Comparison of ENCODE assay signal across 1 cellular context in the genomic region with DNA sequence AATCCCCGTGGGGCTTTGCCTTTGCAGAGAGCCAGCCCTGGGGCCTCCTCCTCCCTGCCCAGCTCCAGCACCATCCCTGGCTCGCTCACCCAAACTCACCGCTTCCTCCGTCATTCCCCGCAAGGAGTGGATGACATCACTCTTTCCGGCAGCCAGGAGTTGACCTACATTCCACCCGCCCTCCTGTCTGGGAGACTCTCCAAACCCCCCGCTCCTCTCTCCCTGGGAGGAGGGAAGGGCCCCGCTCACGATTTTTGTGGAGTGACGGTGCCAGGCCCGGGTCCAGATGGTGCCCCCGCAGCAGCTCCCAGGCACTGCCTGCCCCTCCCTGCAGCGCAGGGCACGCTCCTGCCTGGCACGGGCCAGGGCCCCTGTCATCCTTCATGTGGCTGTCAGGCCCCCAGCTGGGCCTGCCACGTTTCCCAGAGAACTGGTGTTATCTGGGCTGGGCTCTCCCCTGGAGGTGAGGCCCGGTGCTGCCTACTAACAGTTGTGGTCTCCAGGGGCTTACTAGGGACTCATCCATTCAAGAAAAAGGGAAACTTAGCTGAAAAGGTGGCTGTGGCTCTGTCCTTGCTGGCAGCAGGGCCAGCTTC.
TF ChIP-seq lines count a peak whose summit lies in the region.

No MANE protein-coding gene starts in this region.

TF ChIP-seq in HEK293, 187 proteins besides CTCF, POLR2A, EP300 and RAD21 (continued from another document and continues in another):
- TF ChIP-seq KLF10 (tag by site-specific recombination; IDR thresholded peaks at IDR 0.05) (peak; percentile 56; the same call in 1 of the 2 replicates), ZNF76 (tag by site-specific recombination; IDR thresholded peaks at IDR 0.05; ENCODE audit: borderline replicate concordance, low read depth) (peak; percentile 47; the same call in 1 of the 2 replicates), ZBTB7A (tag by site-specific recombination; IDR thresholded peaks at IDR 0.05; ENCODE audit: low read depth) (0 out of 2 replicates have a peak, but pooled peaks have one; percentile 40), KLF16 (tag by site-specific recombination; IDR thresholded peaks at IDR 0.05) (peak; percentile 70), ZSCAN4 (tag by site-specific recombination; IDR thresholded peaks at IDR 0.05) (0 out of 2 replicates have a peak, but pooled peaks have one; percentile 48), ZSCAN5A (tag by site-specific recombination; IDR thresholded peaks at IDR 0.05) (no peak), ZNF391 (tag by site-specific recombination; IDR thresholded peaks at IDR 0.05; ENCODE audit: borderline replicate concordance, low read depth) (peak; percentile 64; the same call in 1 of the 2 replicates), SP7 (tag by site-specific recombination; IDR thresholded peaks at IDR 0.05) (peak; percentile 95), KLF7 (tag by site-specific recombination; IDR thresholded peaks at IDR 0.05; ENCODE audit: borderline replicate concordance) (peak; percentile 48; the same call in 1 of the 2 replicates), GLIS1 (tag by site-specific recombination; IDR thresholded peaks at IDR 0.05) (peak; percentile 99), ZNF501 (tag by site-specific recombination; IDR thresholded peaks at IDR 0.05) (no peak), ZNF660 (tag by site-specific recombination; IDR thresholded peaks at IDR 0.05) (peak; percentile 70; the same call in 1 of the 2 replicates), KLF17 (tag by site-specific recombination; IDR thresholded peaks at IDR 0.05) (peak; percentile 95), BCL11A (tag by site-specific recombination; IDR thresholded peaks at IDR 0.05; ENCODE audit: low read depth) (0 out of 2 replicates have a peak, but pooled peaks have one; percentile 61), ZFP37 (tag by site-specific recombination; IDR thresholded peaks at IDR 0.05) (peak; percentile 77; the same call in 1 of the 2 replicates), SCRT2 (tag by site-specific recombination; IDR thresholded peaks at IDR 0.05) (no peak; the same call in 1 of the 2 replicates), ZNF335 (tag by site-specific recombination; conservative IDR thresholded peaks at IDR 0.05) (peak; percentile 97), WT1 (tag by site-specific recombination; IDR thresholded peaks at IDR 0.05) (peak; percentile 90), ZEB2 (tag by site-specific recombination; IDR thresholded peaks at IDR 0.05) (peak; percentile 95), EGR2 (tag by site-specific recombination; IDR thresholded peaks at IDR 0.05; ENCODE audit: low read depth) (peak; percentile 69), PRDM6 (tag by site-specific recombination; IDR thresholded peaks at IDR 0.05) (no peak), ZIC2 (tag by site-specific recombination; IDR thresholded peaks at IDR 0.05) (peak; percentile 99), ZNF10 (tag by site-specific recombination; IDR thresholded peaks at IDR 0.05) (peak; percentile 8; the same call in 1 of the 2 replicates), ZNF792 (tag by site-specific recombination; IDR thresholded peaks at IDR 0.05) (0 out of 2 replicates have a peak, but pooled peaks have one; percentile 14), ZNF140 (tag by site-specific recombination; IDR thresholded peaks at IDR 0.05) (no peak), SP3 (tag by site-specific recombination; IDR thresholded peaks at IDR 0.05) (peak; percentile 48; the same call in 1 of the 2 replicates), ZBTB8A (tag by site-specific recombination; IDR thresholded peaks at IDR 0.05) (0 out of 2 replicates have a peak, but pooled peaks have one; percentile 49), KLF8 (tag by site-specific recombination; IDR thresholded peaks at IDR 0.05) (peak; percentile 89), ZNF514 (tag by site-specific recombination; IDR thresholded peaks at IDR 0.05) (no peak), FEZF1 (tag by site-specific recombination; IDR thresholded peaks at IDR 0.05) (peak; percentile 57; the same call in 1 of the 2 replicates)
- TF ChIP-seq, protein P1, sequence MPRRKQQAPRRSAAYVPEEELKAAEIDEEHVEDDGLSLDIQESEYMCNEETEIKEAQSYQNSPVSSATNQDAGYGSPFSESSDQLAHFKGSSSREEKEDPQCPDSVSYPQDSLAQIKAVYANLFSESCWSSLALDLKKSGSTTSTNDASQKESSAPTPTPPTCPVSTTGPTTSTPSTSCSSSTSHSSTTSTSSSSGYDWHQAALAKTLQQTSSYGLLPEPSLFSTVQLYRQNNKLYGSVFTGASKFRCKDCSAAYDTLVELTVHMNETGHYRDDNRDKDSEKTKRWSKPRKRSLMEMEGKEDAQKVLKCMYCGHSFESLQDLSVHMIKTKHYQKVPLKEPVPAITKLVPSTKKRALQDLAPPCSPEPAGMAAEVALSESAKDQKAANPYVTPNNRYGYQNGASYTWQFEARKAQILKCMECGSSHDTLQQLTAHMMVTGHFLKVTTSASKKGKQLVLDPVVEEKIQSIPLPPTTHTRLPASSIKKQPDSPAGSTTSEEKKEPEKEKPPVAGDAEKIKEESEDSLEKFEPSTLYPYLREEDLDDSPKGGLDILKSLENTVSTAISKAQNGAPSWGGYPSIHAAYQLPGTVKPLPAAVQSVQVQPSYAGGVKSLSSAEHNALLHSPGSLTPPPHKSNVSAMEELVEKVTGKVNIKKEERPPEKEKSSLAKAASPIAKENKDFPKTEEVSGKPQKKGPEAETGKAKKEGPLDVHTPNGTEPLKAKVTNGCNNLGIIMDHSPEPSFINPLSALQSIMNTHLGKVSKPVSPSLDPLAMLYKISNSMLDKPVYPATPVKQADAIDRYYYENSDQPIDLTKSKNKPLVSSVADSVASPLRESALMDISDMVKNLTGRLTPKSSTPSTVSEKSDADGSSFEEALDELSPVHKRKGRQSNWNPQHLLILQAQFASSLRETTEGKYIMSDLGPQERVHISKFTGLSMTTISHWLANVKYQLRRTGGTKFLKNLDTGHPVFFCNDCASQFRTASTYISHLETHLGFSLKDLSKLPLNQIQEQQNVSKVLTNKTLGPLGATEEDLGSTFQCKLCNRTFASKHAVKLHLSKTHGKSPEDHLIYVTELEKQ (tag by site-specific recombination; IDR thresholded peaks at IDR 0.05; ENCODE audit: borderline replicate concordance) = peak; percentile 89; the same call in 1 of the 2 replicates
- TF ChIP-seq, protein P2, sequence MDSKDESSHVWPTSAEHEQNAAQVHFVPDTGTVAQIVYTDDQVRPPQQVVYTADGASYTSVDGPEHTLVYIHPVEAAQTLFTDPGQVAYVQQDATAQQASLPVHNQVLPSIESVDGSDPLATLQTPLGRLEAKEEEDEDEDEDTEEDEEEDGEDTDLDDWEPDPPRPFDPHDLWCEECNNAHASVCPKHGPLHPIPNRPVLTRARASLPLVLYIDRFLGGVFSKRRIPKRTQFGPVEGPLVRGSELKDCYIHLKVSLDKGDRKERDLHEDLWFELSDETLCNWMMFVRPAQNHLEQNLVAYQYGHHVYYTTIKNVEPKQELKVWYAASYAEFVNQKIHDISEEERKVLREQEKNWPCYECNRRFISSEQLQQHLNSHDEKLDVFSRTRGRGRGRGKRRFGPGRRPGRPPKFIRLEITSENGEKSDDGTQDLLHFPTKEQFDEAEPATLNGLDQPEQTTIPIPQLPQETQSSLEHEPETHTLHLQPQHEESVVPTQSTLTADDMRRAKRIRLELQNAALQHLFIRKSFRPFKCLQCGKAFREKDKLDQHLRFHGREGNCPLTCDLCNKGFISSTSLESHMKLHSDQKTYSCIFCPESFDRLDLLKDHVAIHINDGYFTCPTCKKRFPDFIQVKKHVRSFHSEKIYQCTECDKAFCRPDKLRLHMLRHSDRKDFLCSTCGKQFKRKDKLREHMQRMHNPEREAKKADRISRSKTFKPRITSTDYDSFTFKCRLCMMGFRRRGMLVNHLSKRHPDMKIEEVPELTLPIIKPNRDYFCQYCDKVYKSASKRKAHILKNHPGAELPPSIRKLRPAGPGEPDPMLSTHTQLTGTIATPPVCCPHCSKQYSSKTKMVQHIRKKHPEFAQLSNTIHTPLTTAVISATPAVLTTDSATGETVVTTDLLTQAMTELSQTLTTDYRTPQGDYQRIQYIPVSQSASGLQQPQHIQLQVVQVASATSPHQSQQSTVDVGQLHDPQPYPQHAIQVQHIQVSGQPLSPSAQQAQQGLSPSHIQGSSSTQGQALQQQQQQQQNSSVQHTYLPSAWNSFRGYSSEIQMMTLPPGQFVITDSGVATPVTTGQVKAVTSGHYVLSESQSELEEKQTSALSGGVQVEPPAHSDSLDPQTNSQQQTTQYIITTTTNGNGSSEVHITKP (tag by site-specific recombination; IDR thresholded peaks at IDR 0.05) = peak; percentile 90; the same call in 1 of the 2 replicates
- TF ChIP-seq, protein P3, sequence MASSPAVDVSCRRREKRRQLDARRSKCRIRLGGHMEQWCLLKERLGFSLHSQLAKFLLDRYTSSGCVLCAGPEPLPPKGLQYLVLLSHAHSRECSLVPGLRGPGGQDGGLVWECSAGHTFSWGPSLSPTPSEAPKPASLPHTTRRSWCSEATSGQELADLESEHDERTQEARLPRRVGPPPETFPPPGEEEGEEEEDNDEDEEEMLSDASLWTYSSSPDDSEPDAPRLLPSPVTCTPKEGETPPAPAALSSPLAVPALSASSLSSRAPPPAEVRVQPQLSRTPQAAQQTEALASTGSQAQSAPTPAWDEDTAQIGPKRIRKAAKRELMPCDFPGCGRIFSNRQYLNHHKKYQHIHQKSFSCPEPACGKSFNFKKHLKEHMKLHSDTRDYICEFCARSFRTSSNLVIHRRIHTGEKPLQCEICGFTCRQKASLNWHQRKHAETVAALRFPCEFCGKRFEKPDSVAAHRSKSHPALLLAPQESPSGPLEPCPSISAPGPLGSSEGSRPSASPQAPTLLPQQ (tag by site-specific recombination; IDR thresholded peaks at IDR 0.05) = peak; percentile 75
- TF ChIP-seq, protein P4, sequence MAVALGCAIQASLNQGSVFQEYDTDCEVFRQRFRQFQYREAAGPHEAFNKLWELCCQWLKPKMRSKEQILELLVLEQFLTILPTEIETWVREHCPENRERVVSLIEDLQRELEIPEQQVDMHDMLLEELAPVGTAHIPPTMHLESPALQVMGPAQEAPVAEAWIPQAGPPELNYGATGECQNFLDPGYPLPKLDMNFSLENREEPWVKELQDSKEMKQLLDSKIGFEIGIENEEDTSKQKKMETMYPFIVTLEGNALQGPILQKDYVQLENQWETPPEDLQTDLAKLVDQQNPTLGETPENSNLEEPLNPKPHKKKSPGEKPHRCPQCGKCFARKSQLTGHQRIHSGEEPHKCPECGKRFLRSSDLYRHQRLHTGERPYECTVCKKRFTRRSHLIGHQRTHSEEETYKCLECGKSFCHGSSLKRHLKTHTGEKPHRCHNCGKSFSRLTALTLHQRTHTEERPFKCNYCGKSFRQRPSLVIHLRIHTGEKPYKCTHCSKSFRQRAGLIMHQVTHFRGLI (tag by site-specific recombination; IDR thresholded peaks at IDR 0.05) = peak; percentile 48
- TF ChIP-seq, protein P5, sequence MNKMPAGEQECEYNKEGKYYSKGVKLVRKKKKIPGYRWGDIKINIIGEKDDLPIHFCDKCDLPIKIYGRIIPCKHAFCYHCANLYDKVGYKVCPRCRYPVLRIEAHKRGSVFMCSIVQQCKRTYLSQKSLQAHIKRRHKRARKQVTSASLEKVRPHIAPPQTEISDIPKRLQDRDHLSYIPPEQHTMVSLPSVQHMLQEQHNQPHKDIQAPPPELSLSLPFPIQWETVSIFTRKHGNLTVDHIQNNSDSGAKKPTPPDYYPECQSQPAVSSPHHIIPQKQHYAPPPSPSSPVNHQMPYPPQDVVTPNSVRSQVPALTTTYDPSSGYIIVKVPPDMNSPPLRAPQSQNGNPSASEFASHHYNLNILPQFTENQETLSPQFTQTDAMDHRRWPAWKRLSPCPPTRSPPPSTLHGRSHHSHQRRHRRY (tag by site-specific recombination; IDR thresholded peaks at IDR 0.05) = no peak
- TF ChIP-seq, protein P6, sequence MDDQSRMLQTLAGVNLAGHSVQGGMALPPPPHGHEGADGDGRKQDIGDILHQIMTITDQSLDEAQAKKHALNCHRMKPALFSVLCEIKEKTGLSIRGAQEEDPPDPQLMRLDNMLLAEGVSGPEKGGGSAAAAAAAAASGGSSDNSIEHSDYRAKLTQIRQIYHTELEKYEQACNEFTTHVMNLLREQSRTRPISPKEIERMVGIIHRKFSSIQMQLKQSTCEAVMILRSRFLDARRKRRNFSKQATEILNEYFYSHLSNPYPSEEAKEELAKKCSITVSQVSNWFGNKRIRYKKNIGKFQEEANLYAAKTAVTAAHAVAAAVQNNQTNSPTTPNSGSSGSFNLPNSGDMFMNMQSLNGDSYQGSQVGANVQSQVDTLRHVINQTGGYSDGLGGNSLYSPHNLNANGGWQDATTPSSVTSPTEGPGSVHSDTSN (CRISPR knock-in tag; IDR thresholded peaks at IDR 0.05) = peak; percentile 64; the same call in 1 of the 2 replicates
